Comparison of ENCODE assay signal across 30 cellular contexts in the genomic region with DNA sequence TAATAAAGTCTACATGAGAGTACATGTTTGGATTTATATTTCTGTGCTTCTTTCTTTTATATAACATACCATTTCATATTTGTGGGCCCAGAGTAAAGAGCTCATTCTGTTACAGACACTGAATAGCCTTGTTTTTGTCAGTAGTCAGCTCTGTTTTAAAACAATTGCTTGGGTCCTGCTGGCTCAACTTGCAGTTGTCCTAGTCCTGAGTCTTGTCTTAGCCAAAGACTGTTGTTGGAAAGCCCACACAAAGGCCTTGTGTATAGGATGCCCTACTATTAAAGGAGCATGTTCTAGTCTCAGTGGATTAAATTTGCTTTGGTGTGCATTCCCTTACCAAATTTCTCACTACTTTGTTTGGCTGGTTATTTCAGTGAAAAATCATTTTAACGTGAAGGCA. TPM values are rescaled to one million over a fixed set of nuclear protein-coding genes. Genes with fewer than 3 reads are reported as not detected.
A peak's percentile ranks its signal among the peaks of the same experiment; 100 is the strongest.
DNase-seq lines count a peak whose midpoint lies in the region; ATAC-seq and TF ChIP-seq lines count a peak whose summit lies in the region.
"Had no signal": no experiment of that assay in that cellular context is flagged by ENCODE, and none has a peak within 500 bp of the region (broad histone marks: within the 10 kb centered on the region; RNA-seq: fewer than 3 reads in every experiment).

No MANE protein-coding gene starts in this region.

- no peak for ATAC-seq in GM21619 (IDR thresholded peaks at IDR 0.05; ENCODE audit: unreplicated experiment)
- ATAC-seq: gastroesophageal sphincter, K562, lower lobe of right lung had no signal

- no peaks in the 10 kb centered on the region for H3K9me3 ChIP-seq in HUES48 (ENCODE audit: control insufficient read depth, insufficient read depth, low read length)
- H3K9me3 ChIP-seq: breast epithelium, colonic mucosa, esophagus squamous epithelium, gastroesophageal sphincter, lower lobe of right lung, MG63, testis, vagina had no signal

- peaks cover 20% of the 10 kb centered on the region for H3K4me1 ChIP-seq in HUES48 (ENCODE audit: control insufficient read depth, insufficient read depth, low read length)
- H3K4me1 ChIP-seq: breast epithelium, colonic mucosa, vagina had no signal

- peaks cover 44% of the 10 kb centered on the region for H3K36me3 ChIP-seq in HUES48 (ENCODE audit: control insufficient read depth, insufficient read depth, low read length)
- H3K36me3 ChIP-seq: breast epithelium had no signal

- H3K9ac ChIP-seq in HUES48 (ENCODE audit: low read depth, low read length) = no peak overlapping the region

- TF ChIP-seq CTCF in brain (conservative IDR thresholded peaks at IDR 0.05) = no peak

- peaks cover 39% of the 10 kb centered on the region for H3K4me1 Mint-ChIP-seq in brain

- no peaks in the 10 kb centered on the region for H3K27me3 ChIP-seq in HUES48 (ENCODE audit: control insufficient read depth, insufficient read depth, low read length)
- H3K27me3 ChIP-seq: breast epithelium, colonic mucosa, esophagus squamous epithelium, gastroesophageal sphincter, MG63, testis, vagina had no signal

- H3K27me3 Mint-ChIP-seq in brain = no peaks in the 10 kb centered on the region
- H3K27me3 Mint-ChIP-seq: CD4-positive, alpha-beta T cell had no signal

- peaks cover 0 to 4% (median under 1%) of the 10 kb centered on the region in 5 experiments for H3K9me3 Mint-ChIP-seq in brain
- H3K9me3 Mint-ChIP-seq: CD4-positive, alpha-beta T cell had no signal

- no peak overlapping the region for H3K4me3 ChIP-seq in HUES48 (ENCODE audit: low read depth, low read length)
- H3K4me3 ChIP-seq: breast epithelium, colonic mucosa, esophagus squamous epithelium, gastroesophageal sphincter, K562, lower lobe of right lung, MG63, testis, vagina had no signal

- H3K27ac Mint-ChIP-seq in brain = peak overlapping the region in 4 of 5 experiments; percentile 8 to 77 (median 28)
- H3K27ac Mint-ChIP-seq: CD4-positive, alpha-beta T cell; endodermal cell had no signal

- H3K36me3 Mint-ChIP-seq in brain = peaks cover 94% of the 10 kb centered on the region

- peak; percentile 58 for DNase-seq in midbrain (lab: John Stamatoyannopoulos, UW)
- DNase-seq in substantia nigra (lab: John Stamatoyannopoulos, UW) = peak in 19 of 49 donors; percentile 3 to 61 (median 16)
- no peak for DNase-seq in germinal center (ENCODE audit: low spot score)
- DNase-seq in HCEC 1CT = no peak
- DNase-seq: activated CD4-positive, alpha-beta T cell treated with anti-CD3 and anti-CD28 coated beads, Interleukin-2, amount 50 U/mL, for 48 hours; activated CD4-positive, CD25-positive, alpha-beta regulatory T cell; activated effector memory CD4-positive, alpha-beta T cell treated with anti-CD3 and anti-CD28 coated beads, Interleukin-2, amount 50 U/mL, for 16 hours; activated T-cell treated with anti-CD3 and anti-CD28 coated beads for 4 hours; CD4-positive, alpha-beta T cell; colonic mucosa; EL; endodermal cell; esophagus squamous epithelium; kidney; lower lobe of right lung; MG63; NCI-H2029 treated with DMSO at 0.1 percent for 48 hours; NCI-H226; retina; small intestine; stimulated activated CD4-positive, alpha-beta T cell treated with anti-CD3 and anti-CD28 coated beads, Interleukin-1b, Interleukin-23, amount 100 ng/mL, for 48 hours; T-helper 9 cell; testis had no signal

- peak overlapping the region; percentile 17 for H3K27ac ChIP-seq in HUES48 (ENCODE audit: low read depth, low read length)
- peak overlapping the region; percentile 60 for H3K27ac ChIP-seq in substantia nigra (ENCODE audit: low read depth, low read length, poor library complexity, severe bottlenecking)
- H3K27ac ChIP-seq: breast epithelium, colonic mucosa, esophagus squamous epithelium, lower lobe of right lung, testis, vagina had no signal

- H3K4me3 Mint-ChIP-seq in brain = no peak overlapping the region
- H3K4me3 Mint-ChIP-seq: CD4-positive, alpha-beta T cell; endodermal cell had no signal

RNA-seq across cellular contexts. Expression of a gene that starts 3.8 kb away (rescaled TPM):
- polyA plus RNA-seq in brain (ENCODE audit: insufficient read depth, low read depth, low replicate concordance) = 0.63 TPM

RNA-seq across cellular contexts. Expression of a gene that starts 14.6 kb away (rescaled TPM):
- 13.8 TPM for polyA plus RNA-seq in brain (ENCODE audit: insufficient read depth, low read depth, low replicate concordance)
